In genomic region chr17:10844667-10845387, GRCh38 we compare ENCODE assay signal across 8 cellular contexts. TPM values are rescaled to one million over a fixed set of nuclear protein-coding genes. Genes with fewer than 3 reads are reported as not detected.
A peak's percentile ranks its signal among the peaks of the same experiment; 100 is the strongest.
DNase-seq lines count a peak whose midpoint lies in the region; ATAC-seq lines count a peak whose summit lies in the region.

No MANE protein-coding gene starts in this region.

- CTCF ChIA-PET in activated CD8-positive, alpha-beta T cell treated with anti-CD3 and anti-CD28 coated beads, Interleukin-2, amount 10 ng/mL, durations not matched to agents 7 days and 5 days (lab: Charles Lee): interaction anchor here (0.7 to 7.5 kb wide), 19 partner anchors 9 to 228 kb away, joined by 3 to 76 read pairs (median 4); no protein-coding TSS in a partner anchor

- no peaks in the 10 kb centered on the region for H3K9me3 Mint-ChIP-seq in activated CD8-positive, alpha-beta T cell treated with anti-CD3 and anti-CD28 coated beads, Interleukin-2, amount 10 ng/mL, durations not matched to agents 7 days and 5 days (ENCODE audit: insufficient read depth)

- peak overlapping the region; percentile 75 for H3K4me3 Mint-ChIP-seq in activated CD8-positive, alpha-beta T cell treated with anti-CD3 and anti-CD28 coated beads, Interleukin-2, amount 10 ng/mL, durations not matched to agents 7 days and 5 days

- H3K27ac Mint-ChIP-seq in activated CD8-positive, alpha-beta T cell treated with anti-CD3 and anti-CD28 coated beads, Interleukin-2, amount 10 ng/mL, durations not matched to agents 7 days and 5 days: peak overlapping the region; percentile 8

- POLR2A ChIA-PET in activated CD8-positive, alpha-beta T cell treated with anti-CD3 and anti-CD28 coated beads, Interleukin-2, amount 10 ng/mL, durations not matched to agents 7 days and 5 days (lab: Charles Lee): no interaction called here

- H3K36me3 Mint-ChIP-seq in activated CD8-positive, alpha-beta T cell treated with anti-CD3 and anti-CD28 coated beads, Interleukin-2, amount 10 ng/mL, durations not matched to agents 7 days and 5 days (ENCODE audit: low read depth): no peaks in the 10 kb centered on the region

- peaks cover 6% of the 10 kb centered on the region for H3K4me1 Mint-ChIP-seq in activated CD8-positive, alpha-beta T cell treated with anti-CD3 and anti-CD28 coated beads, Interleukin-2, amount 10 ng/mL, durations not matched to agents 7 days and 5 days (ENCODE audit: low read depth)

- ATAC-seq in HG02852 (IDR thresholded peaks at IDR 0.05; ENCODE audit: unreplicated experiment): peak; percentile 85
- peak; percentile 97 for ATAC-seq in activated CD8-positive, alpha-beta T cell treated with anti-CD3 and anti-CD28 coated beads, Interleukin-2, amount 10 ng/mL, durations not matched to agents 7 days and 5 days

- peaks cover 6% of the 10 kb centered on the region for H3K27me3 Mint-ChIP-seq in activated CD8-positive, alpha-beta T cell treated with anti-CD3 and anti-CD28 coated beads, Interleukin-2, amount 10 ng/mL, durations not matched to agents 7 days and 5 days (ENCODE audit: low read depth)

- DNase-seq in NCI-H510A treated with DMSO at 0.1 percent for 48 hours (lab: John Stamatoyannopoulos, UW) (peak; percentile 35), NCI-H510A (lab: John Stamatoyannopoulos, UW) (no peak), NCI-H226 (peak; percentile 26), medulla oblongata (ENCODE audit: extremely low spot score) (peak; percentile 87)
- DNase-seq in activated CD8-positive, alpha-beta T cell treated with anti-CD3 and anti-CD28 coated beads, Interleukin-2, amount 10 ng/mL, durations not matched to agents 7 days and 5 days: peak; percentile 77
- peak; percentile 49 for DNase-seq in effector CD4-positive, alpha-beta T cell
- DNase-seq in stimulated activated CD4-positive, alpha-beta T cell treated with anti-CD3 and anti-CD28 coated beads, TNF-alpha, amount 100 ng/mL, for 24 hours (ENCODE audit: low read depth in 3 of 3): peak; percentile 40 to 73 (median 53)

RNA-seq across cellular contexts. Expression of gene PIRT, which starts 6.9 kb away (rescaled TPM):
- total RNA-seq in activated CD8-positive, alpha-beta T cell treated with anti-CD3 and anti-CD28 coated beads, Interleukin-2, amount 10 ng/mL, durations not matched to agents 7 days and 5 days: not detected

RNA-seq across cellular contexts. Expression of gene TMEM238L, which starts 40.9 kb away (rescaled TPM):
- total RNA-seq in activated CD8-positive, alpha-beta T cell treated with anti-CD3 and anti-CD28 coated beads, Interleukin-2, amount 10 ng/mL, durations not matched to agents 7 days and 5 days: not detected
